1 cellular context compared by ENCODE assay signal in genomic region chr5:27472000-27472763, GRCh38.
TF ChIP-seq lines count a peak whose summit lies in the region.

No MANE protein-coding gene starts in this region.

TF ChIP-seq in HepG2, 621 proteins besides CTCF, POLR2A, EP300 and RAD21 (continued from another document):
- TF ChIP-seq ZNF331 (CRISPR knock-in tag; IDR thresholded peaks at IDR 0.05) (peak; percentile 46; the same call in 1 of the 2 replicates), CERS6 (CRISPR knock-in tag; IDR thresholded peaks at IDR 0.05) (no peak)
